ENCODE assay signal across 14 cellular contexts in genomic region chr6:112145080-112145573, GRCh38. TPM values are rescaled to one million over a fixed set of nuclear protein-coding genes. Genes with fewer than 3 reads are reported as not detected.
DNase-seq lines count a peak whose midpoint lies in the region; ATAC-seq, FAIRE-seq and TF ChIP-seq lines count a peak whose summit lies in the region.
"Had no signal": no experiment of that assay in that cellular context is flagged by ENCODE, and none has a peak within 500 bp of the region (broad histone marks: within the 10 kb centered on the region; RNA-seq: fewer than 3 reads in every experiment).

No MANE protein-coding gene starts in this region.

- no peak for TF ChIP-seq EP300 in K562 (IDR thresholded peaks at IDR 0.05; ENCODE audit: low read length)

- H3K9me3 ChIP-seq in Loucy (ENCODE audit: insufficient read depth, low read depth, low read length) (no peaks in the 10 kb centered on the region), K562 (replicated peaks; ENCODE audit: control insufficient read depth, insufficient read depth, low read depth, low read length) (no peaks in the 10 kb centered on the region)

- no peaks in the 10 kb centered on the region for H3K9me2 ChIP-seq in Loucy (replicated peaks; ENCODE audit: low read depth, low read length)

- H2AFZ ChIP-seq in Loucy (ENCODE audit: low read length) = peak overlapping the region; percentile 50; the same call in 1 of the 2 replicates
- peak overlapping the region; percentile 84 for H2AFZ ChIP-seq in K562 (ENCODE audit: low read depth, low read length)

- intact Hi-C loops in K562 (cut with micrococcal nuclease) = loop anchor here (5.0 kb wide), 1 partner anchor 58 kb away; the partner anchor contains the start of genes FAM229B and TUBE1

- TF ChIP-seq RAD21 in K562 (CRISPR knock-in tag; conservative IDR thresholded peaks at IDR 0.05 in 1 of 2, IDR thresholded peaks at IDR 0.05 in 1 of 2) = 0 out of 4 replicates have a peak, but pooled peaks of 1 of the 2 experiments have one; percentile 16

- H3K36me3 ChIP-seq in Loucy (ENCODE audit: insufficient read depth, low read length) = no peaks in the 10 kb centered on the region
- H3K36me3 ChIP-seq in K562 (ENCODE audit: control insufficient read depth, insufficient read depth, low read length) = no peaks in the 10 kb centered on the region

- H3K4me3 ChIP-seq in Loucy (ENCODE audit: low read length, poor library complexity, severe bottlenecking) = no peak overlapping the region
- H3K4me3 ChIP-seq in K562 = no peak overlapping the region

- BruUV-seq in K562 (replicated peaks; lab: Mats Ljungman, UMichigan) = no TSS peak

- no peak overlapping the region for H3K4me2 ChIP-seq in Loucy (ENCODE audit: low read depth, low read length, poor library complexity, severe bottlenecking)
- H3K4me2 ChIP-seq in K562 (ENCODE audit: insufficient read depth, low read length) = peak overlapping the region; percentile 22; the same call in 1 of the 2 replicates

- peak; percentile 73 for ATAC-seq in K562
- no peak for ATAC-seq in HG03439 (IDR thresholded peaks at IDR 0.05; ENCODE audit: unreplicated experiment)

- CTCF ChIA-PET in K562 (lab: Yijun Ruan, JAX; ENCODE audit: low intra/inter-chr PET ratio) = no interaction called here

- POLR2A ChIA-PET in K562 (lab: Yijun Ruan, JAX) = interaction anchor here (0.6 to 1.1 kb wide), 5 partner anchors 11 to 201 kb away, joined by 3 to 4 read pairs (median 3); no protein-coding TSS in a partner anchor

- no peaks in the 10 kb centered on the region for H3K9me1 ChIP-seq in K562 (ENCODE audit: control insufficient read depth, insufficient read depth, low read length)

- no peaks in the 10 kb centered on the region for H3F3A ChIP-seq in Loucy (ENCODE audit: low read depth)

- no peak overlapping the region for H3K27ac ChIP-seq in K562 (ENCODE audit: extremely low read depth, low read depth, low read length)

- H3K4me1 ChIP-seq in Loucy (ENCODE audit: insufficient read depth, low read length, poor library complexity, severe bottlenecking) (peaks cover 4% of the 10 kb centered on the region), K562 (replicated peaks in 1 of 2; ENCODE audit: control insufficient read depth in 2 of 2, insufficient read depth in 2 of 2, low read length in 2 of 2) (no peaks in the 10 kb centered on the region)

- WGBS in K562 (ENCODE audit: insufficient coverage, low coverage, missing lambda C conversion rate) = 18% methylated on average over 8 of the region's 10 CpGs

- TF ChIP-seq POLR2A in K562 (conservative IDR thresholded peaks at IDR 0.05) = no peak

- no peaks in the 10 kb centered on the region for H3K79me2 ChIP-seq in Loucy (ENCODE audit: insufficient read depth, low read length)
- H3K79me2 ChIP-seq in K562 (ENCODE audit: control insufficient read depth, insufficient read depth, low read length) = no peaks in the 10 kb centered on the region

- in situ Hi-C loops in K562 (cut with MboI) = loop anchor here (10.0 kb wide), 1 partner anchor 440 kb away; no protein-coding TSS in a partner anchor

- peak; percentile 82 for DNase-seq in DMS53 (lab: John Stamatoyannopoulos, UW)
- peak in 1 of 4 experiments; percentile 6 for DNase-seq in K562 (ENCODE audit: extremely low read depth in 1 of 4, low spot score in 3 of 4)
- peak; percentile 55 to 73 for DNase-seq in lung microvascular endothelial cell (ENCODE audit: low read depth in 2 of 2)
- DNase-seq in stimulated activated CD4-positive, alpha-beta T cell treated with anti-CD3 and anti-CD28 coated beads, Interleukin-4, amount 100 ng/mL, for 1 hour = no peak
- DNase-seq in activated gamma-delta T cell treated with Interleukin-2 at 50 U/mL for 16 hours = no peak
- DNase-seq in SHP77 (lab: John Stamatoyannopoulos, UW) = no peak
- DNase-seq: activated CD4-positive, alpha-beta T cell treated with anti-CD3 and anti-CD28 coated beads, Interleukin-2, amount 10 ng/mL, durations not matched to agents 24 days and 14 days; activated T-cell treated with anti-CD3 and anti-CD28 coated beads, Interleukin-2, amount 50 U/mL, for 1 hour; GOT3; MV-4-11; occipital lobe had no signal

- TF ChIP-seq CTCF in Loucy (conservative IDR thresholded peaks at IDR 0.05; ENCODE audit: low read length) = peak; percentile 11; the same call in 1 of the 2 replicates
- TF ChIP-seq CTCF in K562 (IDR thresholded peaks at IDR 0.05 in 2 of 3, conservative IDR thresholded peaks at IDR 0.05 in 1 of 3; ENCODE audit: insufficient read depth in 2 of 3, low read depth in 1 of 3, low read length in 3 of 3) = 0 out of 6 replicates have a peak, but pooled peaks of 1 of the 3 experiments have one; percentile 12

- peak; percentile 29 for FAIRE-seq in K562 (lab: Jason Lieb, UNC)
- FAIRE-seq: frontal cortex had no signal

- H3K9ac ChIP-seq in Loucy (ENCODE audit: low read depth, low read length, poor library complexity, severe bottlenecking) (no peak overlapping the region), K562 (ENCODE audit: insufficient read depth in 1 of 2, low read depth in 2 of 2, low read length in 2 of 2) (no peak overlapping the region)

- H3K27me3 ChIP-seq in Loucy (ENCODE audit: insufficient read depth, low read length, poor library complexity, severe bottlenecking) (no peaks in the 10 kb centered on the region), K562 (ENCODE audit: control insufficient read depth in 2 of 2, insufficient read depth in 2 of 2, low read length in 2 of 2) (peaks cover 0 to 6% of the 10 kb centered on the region in 2 experiments; a peak in 3 of 5 replicates)

- H4K20me1 ChIP-seq in Loucy (ENCODE audit: insufficient read depth, low read length, poor library complexity, severe bottlenecking) (no peaks in the 10 kb centered on the region), K562 (replicated peaks; ENCODE audit: control insufficient read depth, insufficient read depth, low read length) (no peaks in the 10 kb centered on the region)

TF ChIP-seq in K562, 482 proteins besides CTCF, POLR2A, EP300 and RAD21:
- 0 out of 2 replicates have a peak, but pooled peaks have one; percentile 25 for TF ChIP-seq STAG1 (CRISPR knock-in tag; IDR thresholded peaks at IDR 0.05; ENCODE audit: borderline replicate concordance)
- no peak for TF ChIP-seq ZNF507 (tag; conservative IDR thresholded peaks at IDR 0.05)
- no peak for TF ChIP-seq MEF2D (tag; conservative IDR thresholded peaks at IDR 0.05; ENCODE audit: low read depth)
- no peak for TF ChIP-seq PKNOX1 (IDR thresholded peaks at IDR 0.05)
- TF ChIP-seq NCOA2 (IDR thresholded peaks at IDR 0.05; ENCODE audit: partially characterized antibody in 2 of 2) = no peak

RNA-seq across cellular contexts. Expression of gene FAM229B, which starts 57.7 kb away (rescaled TPM):
- total RNA-seq in K562 (2011; cell fraction: chromatin; rRNA removed; ENCODE audit: low replicate concordance) = 0.56 TPM in 1 of 2 replicates, not detected in the other
- total RNA-seq in K562 (2011; cell fraction: nucleolus; rRNA removed) = 0.26 and 0.50 TPM in 2 replicates
- 0.44 and 0.53 TPM in 2 replicates for total RNA-seq in K562 (2011; cell fraction: nucleoplasm; rRNA removed)
- total RNA-seq in K562 (2014; rRNA removed) (4.0 and 5.9 TPM in 2 replicates), K562 (2014; rRNA removed; fragmentation: Illumina TruSeq; extraction: Trizol) (5.3 and 5.8 TPM in 2 replicates), K562 (2015; rRNA removed; fragmentation: Illumina TruSeq; extraction: Trizol) (3.3 and 3.5 TPM in 2 replicates), K562 (2021) (4.0 and 4.3 TPM in 2 replicates), lung microvascular endothelial cell (3.3 and 6.5 TPM in 2 replicates)
- polyA plus RNA-seq in K562 (2011; rRNA removed) (10.4 and 17.4 TPM in 2 replicates), K562 (2014; fragmentation: Illumina TruSeq; extraction: Trizol) (5.1 and 5.8 TPM in 2 replicates), K562 (2014; fragmentation: Nextera tagmentation; extraction: Ambion mirVana) (10 to 100 TPM; 12.6 to 14.6 TPM), K562 (2014; rRNA removed) (5.7 and 8.2 TPM in 2 replicates)
- polyA plus RNA-seq in K562 (2011; cell fraction: cytosol; rRNA removed) = 5.7 and 7.7 TPM in 2 replicates
- 3.4 and 3.8 TPM in 2 replicates for polyA plus RNA-seq in K562 (2011; cell fraction: nucleus; rRNA removed)
- polyA plus RNA-seq in K562 (2012) = 4.5 and 4.6 TPM in 2 replicates
- polyA minus RNA-seq in K562 (2011; rRNA and poly(A)+ RNA removed) = 1.5 and 2.5 TPM in 2 replicates
- 3.7 TPM in 1 of 2 replicates, not detected in the other for polyA minus RNA-seq in K562 (2011; cell fraction: cytosol; rRNA and poly(A)+ RNA removed)
- 0.40 and 0.44 TPM in 2 replicates for polyA minus RNA-seq in K562 (2011; cell fraction: nucleus; rRNA and poly(A)+ RNA removed)

RNA-seq across cellular contexts. Expression of gene TUBE1, which starts 57.8 kb away (rescaled TPM):
- 56.2 and 157 TPM in 2 replicates for total RNA-seq in K562 (2011; cell fraction: chromatin; rRNA removed; ENCODE audit: low replicate concordance)
- 30.2 and 37.0 TPM in 2 replicates for total RNA-seq in K562 (2011; cell fraction: nucleolus; rRNA removed)
- total RNA-seq in K562 (2011; cell fraction: nucleoplasm; rRNA removed) = 68.5 and 112 TPM in 2 replicates
- total RNA-seq in K562 (2014; rRNA removed) (35.0 TPM in 2 replicates), K562 (2014; rRNA removed; fragmentation: Illumina TruSeq; extraction: Trizol) (39.1 and 39.6 TPM in 2 replicates), K562 (2015; rRNA removed; fragmentation: Illumina TruSeq; extraction: Trizol) (17.2 and 21.8 TPM in 2 replicates), K562 (2021) (21.7 and 22.2 TPM in 2 replicates), lung microvascular endothelial cell (6.5 and 11.5 TPM in 2 replicates)
- polyA plus RNA-seq in K562 (2011; rRNA removed) (58.4 and 67.9 TPM in 2 replicates), K562 (2014; fragmentation: Illumina TruSeq; extraction: Trizol) (30.2 and 30.8 TPM in 2 replicates), K562 (2014; fragmentation: Nextera tagmentation; extraction: Ambion mirVana) (10 to 100 TPM; 18.9 to 21.6 TPM), K562 (2014; rRNA removed) (36.9 and 41.2 TPM in 2 replicates)
- 7.1 and 21.4 TPM in 2 replicates for polyA plus RNA-seq in K562 (2011; cell fraction: cytosol; rRNA removed)
- polyA plus RNA-seq in K562 (2011; cell fraction: nucleus; rRNA removed) = 60.5 and 104 TPM in 2 replicates
- polyA plus RNA-seq in K562 (2012) = 10.0 and 20.1 TPM in 2 replicates
- 35.5 and 53.3 TPM in 2 replicates for polyA minus RNA-seq in K562 (2011; rRNA and poly(A)+ RNA removed)
- 9.9 and 12.3 TPM in 2 replicates for polyA minus RNA-seq in K562 (2011; cell fraction: cytosol; rRNA and poly(A)+ RNA removed)
- polyA minus RNA-seq in K562 (2011; cell fraction: nucleus; rRNA and poly(A)+ RNA removed) = 64.0 and 118 TPM in 2 replicates

Comparison
In these comparisons a context has a peak if more than half of its experiments do, and no peak if none do; other contexts are left out.
1. DNase-seq: peak in DMS53 (single experiment) and lung microvascular endothelial cell (2 of 2); none in stimulated activated CD4-positive, alpha-beta T cell treated with anti-CD3 and anti-CD28 coated beads, Interleukin-4, amount 100 ng/mL, for 1 hour (single experiment), activated gamma-delta T cell treated with Interleukin-2 at 50 U/mL for 16 hours (single experiment) and SHP77 (0 of 2).